In the genomic region with DNA sequence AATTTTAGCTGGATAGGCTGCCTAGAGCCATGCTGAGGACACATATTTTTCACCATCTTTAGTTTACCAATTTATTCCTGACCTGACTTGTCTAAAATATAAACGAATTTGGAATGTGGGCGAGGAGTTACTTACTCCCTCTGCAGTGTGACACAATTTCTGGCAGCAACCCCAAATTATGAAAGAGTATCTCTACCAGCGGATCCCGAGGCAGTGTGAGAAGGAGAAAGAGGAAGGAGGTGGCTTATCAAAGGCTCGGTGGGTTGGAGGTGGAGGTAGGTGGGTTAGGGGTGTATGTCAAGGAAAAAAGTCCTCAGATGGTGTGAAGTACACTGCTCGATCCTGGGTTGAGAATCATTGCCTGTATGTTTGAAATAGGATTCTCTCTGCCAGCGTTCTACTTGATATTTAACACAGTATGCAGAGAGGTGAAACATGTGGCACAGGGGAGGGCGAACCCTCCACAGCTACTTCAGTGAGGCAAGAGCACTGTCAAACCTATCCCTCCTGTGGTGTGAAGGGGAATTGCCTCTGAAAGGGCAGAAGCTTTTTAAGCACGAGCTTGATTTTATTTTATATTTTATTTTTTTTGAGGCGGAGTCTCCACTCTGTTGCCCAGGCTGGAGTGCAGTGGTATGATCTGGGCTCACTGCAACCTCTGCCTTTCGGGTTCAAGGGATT, we compare ENCODE assay signal across 1 cellular context.
TF ChIP-seq lines count a peak whose summit lies in the region.

No MANE protein-coding gene starts in this region.

TF ChIP-seq in HepG2, 621 proteins besides CTCF, POLR2A, EP300 and RAD21 (continued from another document):
- TF ChIP-seq, protein P1, sequence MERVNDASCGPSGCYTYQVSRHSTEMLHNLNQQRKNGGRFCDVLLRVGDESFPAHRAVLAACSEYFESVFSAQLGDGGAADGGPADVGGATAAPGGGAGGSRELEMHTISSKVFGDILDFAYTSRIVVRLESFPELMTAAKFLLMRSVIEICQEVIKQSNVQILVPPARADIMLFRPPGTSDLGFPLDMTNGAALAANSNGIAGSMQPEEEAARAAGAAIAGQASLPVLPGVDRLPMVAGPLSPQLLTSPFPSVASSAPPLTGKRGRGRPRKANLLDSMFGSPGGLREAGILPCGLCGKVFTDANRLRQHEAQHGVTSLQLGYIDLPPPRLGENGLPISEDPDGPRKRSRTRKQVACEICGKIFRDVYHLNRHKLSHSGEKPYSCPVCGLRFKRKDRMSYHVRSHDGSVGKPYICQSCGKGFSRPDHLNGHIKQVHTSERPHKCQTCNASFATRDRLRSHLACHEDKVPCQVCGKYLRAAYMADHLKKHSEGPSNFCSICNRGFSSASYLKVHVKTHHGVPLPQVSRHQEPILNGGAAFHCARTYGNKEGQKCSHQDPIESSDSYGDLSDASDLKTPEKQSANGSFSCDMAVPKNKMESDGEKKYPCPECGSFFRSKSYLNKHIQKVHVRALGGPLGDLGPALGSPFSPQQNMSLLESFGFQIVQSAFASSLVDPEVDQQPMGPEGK (CRISPR knock-in tag; IDR thresholded peaks at IDR 0.05) = peak; percentile 31; the same call in 1 of the 2 replicates
- peak; percentile 48; the same call in 1 of the 2 replicates for TF ChIP-seq CEBPG (CRISPR knock-in tag; IDR thresholded peaks at IDR 0.05)
